ENCODE assay signal across 23 cellular contexts in the genomic region with DNA sequence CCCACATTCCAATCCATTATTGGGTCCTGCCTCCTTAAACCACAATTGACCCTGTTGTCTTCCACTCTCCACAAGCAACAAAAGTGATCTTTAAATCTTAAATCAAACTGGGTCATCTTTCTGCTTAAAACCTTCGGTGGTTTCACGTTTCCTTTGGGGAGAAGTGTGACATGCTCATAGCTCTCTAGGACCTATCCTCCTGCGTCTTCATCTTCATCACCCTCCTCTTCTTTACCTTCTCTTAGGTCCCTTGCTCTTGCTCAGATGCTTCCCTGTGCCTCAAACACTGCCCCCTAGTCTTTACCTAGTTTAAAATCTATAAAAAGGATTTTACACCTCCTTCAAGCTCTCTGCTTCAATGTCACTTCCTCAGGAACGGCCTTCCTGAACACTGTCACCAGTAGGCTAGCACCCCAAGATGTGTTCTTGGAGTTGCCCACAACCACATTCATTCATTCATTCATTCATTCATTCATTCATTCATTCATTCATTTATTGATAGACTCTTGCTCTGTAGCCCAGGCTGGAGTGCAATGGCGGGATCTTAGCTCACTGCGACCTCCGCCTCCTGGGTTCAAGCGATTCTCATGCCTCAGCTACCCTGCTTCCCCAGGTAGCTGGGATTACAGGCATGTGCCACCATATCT. TPM values are rescaled to one million over a fixed set of nuclear protein-coding genes. Genes with fewer than 3 reads are reported as not detected.
DNase-seq lines count a peak whose midpoint lies in the region; ATAC-seq and TF ChIP-seq lines count a peak whose summit lies in the region.
"Had no signal": no experiment of that assay in that cellular context is flagged by ENCODE, and none has a peak within 500 bp of the region (broad histone marks: within the 10 kb centered on the region; RNA-seq: fewer than 3 reads in every experiment).

No MANE protein-coding gene starts in this region.

- CTCF ChIA-PET in CD8-positive, alpha-beta memory T cell (lab: Charles Lee), result interaction anchor here (1.1 to 1.4 kb wide), 2 partner anchors 16 to 47 kb away, joined by 3 to 4 read pairs; no protein-coding TSS in a partner anchor
- CTCF ChIA-PET in PC-3 (lab: Charles Lee), result no interaction called here

- POLR2A ChIA-PET in CD8-positive, alpha-beta memory T cell (lab: Charles Lee), result no interaction called here
- POLR2A ChIA-PET in PC-3 (lab: Charles Lee; ENCODE audit: unreplicated experiment), result no interaction called here

- intact Hi-C loops in PC-3 (cut with micrococcal nuclease) (no loop called here), body of pancreas (cut with DNase I) (no loop called here), transverse colon (cut with DNase I; ENCODE audit: low total_unique reads) (no loop called here)

- no peaks in the 10 kb centered on the region for H4K20me1 ChIP-seq in PC-3 (ENCODE audit: low read length)

- in situ Hi-C loops in transverse colon (cut with MboI; ENCODE audit: low pct_ligation_motif_present in 1 of 4, low pct_unique_long_range_greater_than_20kb in 1 of 4, low sequenced_read_pairs in 3 of 4), result loop anchor here in 1 of 4 donors (10.0 kb wide), 1 partner anchor 47 kb away; a partner anchor contains a TSS

- H2AFZ ChIP-seq in PC-3 (ENCODE audit: low read length), result no peak overlapping the region
- H2AFZ ChIP-seq: parathyroid adenoma had no signal

- 92 to 94% methylated on average over 8 of the region's 8 CpGs for WGBS in body of pancreas, 2 donors
- 90 to 95% methylated on average over 7 to 8 of the region's 8 CpGs for WGBS in transverse colon (ENCODE audit: low coverage in 1 of 2), 2 donors

- no peaks in the 10 kb centered on the region for H3K4me1 ChIP-seq in CD4-positive, CD25-positive, alpha-beta regulatory T cell (ENCODE audit: control insufficient read depth, insufficient read depth, low read length, poor library complexity, severe bottlenecking)
- H3K4me1 ChIP-seq in CD8-positive, alpha-beta memory T cell (ENCODE audit: insufficient read depth, low read length), result peaks cover 7% of the 10 kb centered on the region
- peaks cover 34% of the 10 kb centered on the region for H3K4me1 ChIP-seq in PC-3 (ENCODE audit: insufficient read depth, low read length)
- H3K4me1 ChIP-seq in body of pancreas, result no peaks in the 10 kb centered on the region
- H3K4me1 ChIP-seq in transverse colon, result peaks cover 0 to 21% (median 8%) of the 10 kb centered on the region in 4 donors
- H3K4me1 ChIP-seq: gastrocnemius medialis, parathyroid adenoma had no signal

- TF ChIP-seq CTCF in PC-3 (conservative IDR thresholded peaks at IDR 0.05; ENCODE audit: low read depth, low read length), result peak; percentile 19; the same call in 1 of the 2 replicates
- TF ChIP-seq CTCF in endothelial cell (IDR thresholded peaks at IDR 0.05; ENCODE audit: unreplicated experiment), result no peak
- no peak for TF ChIP-seq CTCF in body of pancreas (IDR thresholded peaks at IDR 0.05)
- no peak for TF ChIP-seq CTCF in transverse colon (IDR thresholded peaks at IDR 0.05)

- no peak overlapping the region for H3K27ac ChIP-seq in CD4-positive, CD25-positive, alpha-beta regulatory T cell (ENCODE audit: insufficient read depth, low read length, poor library complexity, severe bottlenecking)
- H3K27ac ChIP-seq in CD8-positive, alpha-beta memory T cell (ENCODE audit: low read depth, low read length), result no peak overlapping the region
- H3K27ac ChIP-seq in PC-3 (ENCODE audit: low read length) (no peak overlapping the region), body of pancreas (no peak overlapping the region), transverse colon (no peak overlapping the region)
- H3K27ac ChIP-seq: gastrocnemius medialis, parathyroid adenoma, VCaP had no signal

- peaks cover 5% of the 10 kb centered on the region for H3K36me3 Mint-ChIP-seq in CD4-positive, CD25-positive, alpha-beta regulatory T cell
- peaks cover 3 to 9% (median 7%) of the 10 kb centered on the region in 3 donors for H3K36me3 Mint-ChIP-seq in CD8-positive, alpha-beta memory T cell
- H3K36me3 Mint-ChIP-seq in endothelial cell (ENCODE audit: low read depth, unreplicated experiment), result peaks cover 5% of the 10 kb centered on the region

- DNase-seq in CD4-positive, CD25-positive, alpha-beta regulatory T cell, result no peak
- DNase-seq in CD8-positive, alpha-beta memory T cell, result no peak
- no peak for DNase-seq in PC-3
- no peak for DNase-seq in endothelial cell (ENCODE audit: low spot score)
- DNase-seq in body of pancreas, result no peak
- no peak for DNase-seq in NCI-H2029 treated with DMSO at 0.1 percent for 48 hours (lab: John Stamatoyannopoulos, UW)
- DNase-seq in transverse colon, result no peak
- DNase-seq: activated CD4-positive, alpha-beta T cell treated with anti-CD3 and anti-CD28 coated beads for 48 hours; activated naive CD4-positive, alpha-beta T cell; amygdala; cortex of kidney; endodermal cell; gastrocnemius medialis; islet precursor cell; NCI-H1092; NCI-H187 treated with DMSO at 0.1 percent for 48 hours; NCI-H526 treated with DMSO at 0.1 percent for 48 hours; right cardiac atrium; RPMI8226; stomach; trophoblast cell had no signal

- TF ChIP-seq EP300 in transverse colon (IDR thresholded peaks at IDR 0.05; ENCODE audit: low read depth), result no peak

- H3K27ac Mint-ChIP-seq in CD4-positive, CD25-positive, alpha-beta regulatory T cell, result peak overlapping the region; percentile 33 to 51 (median 39)
- peak overlapping the region in 7 of 8 donors; percentile 14 to 92 (median 68) for H3K27ac Mint-ChIP-seq in CD8-positive, alpha-beta memory T cell
- H3K27ac Mint-ChIP-seq in endothelial cell (ENCODE audit: unreplicated experiment), result no peak overlapping the region
- H3K27ac Mint-ChIP-seq: endodermal cell had no signal

- no peak overlapping the region for H3K9ac ChIP-seq in PC-3 (ENCODE audit: low read length)
- H3K9ac ChIP-seq: parathyroid adenoma had no signal

- no peaks in the 10 kb centered on the region for H3K9me3 Mint-ChIP-seq in CD4-positive, CD25-positive, alpha-beta regulatory T cell
- no peaks in the 10 kb centered on the region for H3K9me3 Mint-ChIP-seq in CD8-positive, alpha-beta memory T cell
- no peaks in the 10 kb centered on the region for H3K9me3 Mint-ChIP-seq in endothelial cell (ENCODE audit: unreplicated experiment)
- H3K9me3 Mint-ChIP-seq: endodermal cell had no signal

- no peaks in the 10 kb centered on the region for H3K27me3 ChIP-seq in CD4-positive, CD25-positive, alpha-beta regulatory T cell (ENCODE audit: control insufficient read depth, insufficient read depth, low read length)
- no peaks in the 10 kb centered on the region for H3K27me3 ChIP-seq in CD8-positive, alpha-beta memory T cell (ENCODE audit: insufficient read depth, low read length, poor library complexity, severe bottlenecking)
- H3K27me3 ChIP-seq in PC-3 (ENCODE audit: low read length) (no peaks in the 10 kb centered on the region), body of pancreas (no peaks in the 10 kb centered on the region), transverse colon (no peaks in the 10 kb centered on the region)
- H3K27me3 ChIP-seq: gastrocnemius medialis, stomach had no signal

- no peak for TF ChIP-seq POLR2A in body of pancreas (IDR thresholded peaks at IDR 0.05)
- TF ChIP-seq POLR2A in transverse colon (IDR thresholded peaks at IDR 0.05), result no peak

- no peaks in the 10 kb centered on the region for H3K36me3 ChIP-seq in CD4-positive, CD25-positive, alpha-beta regulatory T cell (ENCODE audit: control insufficient read depth, insufficient read depth, low read length)
- H3K36me3 ChIP-seq in CD8-positive, alpha-beta memory T cell (ENCODE audit: insufficient read depth, low read length), result no peaks in the 10 kb centered on the region
- H3K36me3 ChIP-seq in PC-3 (ENCODE audit: low read depth, low read length) (no peaks in the 10 kb centered on the region), body of pancreas (replicated peaks in 1 of 2; ENCODE audit: insufficient read depth in 1 of 2, low read depth in 2 of 2) (no peaks in the 10 kb centered on the region), transverse colon (no peaks in the 10 kb centered on the region)
- H3K36me3 ChIP-seq: gastrocnemius medialis, stomach had no signal

- no peaks in the 10 kb centered on the region for H3K9me2 ChIP-seq in PC-3 (replicated peaks; ENCODE audit: low read length)

- no peaks in the 10 kb centered on the region for H3K27me3 Mint-ChIP-seq in CD4-positive, CD25-positive, alpha-beta regulatory T cell
- H3K27me3 Mint-ChIP-seq in CD8-positive, alpha-beta memory T cell, result no peaks in the 10 kb centered on the region
- H3K27me3 Mint-ChIP-seq in endothelial cell (ENCODE audit: unreplicated experiment), result no peaks in the 10 kb centered on the region

- H3K4me1 Mint-ChIP-seq in CD4-positive, CD25-positive, alpha-beta regulatory T cell, result peaks cover 0 to 18% (median 13%) of the 10 kb centered on the region in 4 donors
- H3K4me1 Mint-ChIP-seq in CD8-positive, alpha-beta memory T cell, result peaks cover 27 to 33% (median 31%) of the 10 kb centered on the region in 3 donors
- H3K4me1 Mint-ChIP-seq in endothelial cell (ENCODE audit: unreplicated experiment), result peaks cover 11% of the 10 kb centered on the region
- H3K4me1 Mint-ChIP-seq: endodermal cell had no signal

- no peak for ATAC-seq in CD4-positive, CD25-positive, alpha-beta regulatory T cell (ENCODE audit: low read depth in 2 of 2)
- no peak for ATAC-seq in PC-3
- ATAC-seq in body of pancreas, result no peak
- ATAC-seq: gastrocnemius medialis, right cardiac atrium had no signal

- H3K4me3 ChIP-seq in CD4-positive, CD25-positive, alpha-beta regulatory T cell (ENCODE audit: low read depth, low read length), result no peak overlapping the region
- no peak overlapping the region for H3K4me3 ChIP-seq in CD8-positive, alpha-beta memory T cell (ENCODE audit: low read length)
- H3K4me3 ChIP-seq in PC-3 (ENCODE audit: low read length) (no peak overlapping the region), body of pancreas (no peak overlapping the region), transverse colon (no peak overlapping the region)
- H3K4me3 ChIP-seq: gastrocnemius medialis, stomach had no signal

- no TSS peak for BruUV-seq in PC-3 (replicated peaks; lab: Mats Ljungman, UMichigan)

- H3K4me3 Mint-ChIP-seq in CD4-positive, CD25-positive, alpha-beta regulatory T cell, result peak overlapping the region in 1 of 4 donors; percentile 34
- H3K4me3 Mint-ChIP-seq in CD8-positive, alpha-beta memory T cell, result peak overlapping the region in 5 of 7 donors; percentile 37 to 78 (median 48)
- peak overlapping the region; percentile 1 for H3K4me3 Mint-ChIP-seq in endothelial cell (ENCODE audit: unreplicated experiment)
- H3K4me3 Mint-ChIP-seq: endodermal cell had no signal

- peaks cover 9% of the 10 kb centered on the region for H3F3A ChIP-seq in PC-3 (ENCODE audit: low read length, unreplicated experiment)

- no peak overlapping the region for H3K4me2 ChIP-seq in PC-3 (ENCODE audit: low read length)

- 0 out of 2 replicates have a peak, but pooled peaks cover 4% of the 10 kb centered on the region for H3K79me2 ChIP-seq in PC-3 (ENCODE audit: low read length)
- H3K79me2 ChIP-seq: parathyroid adenoma had no signal

- no peaks in the 10 kb centered on the region for H3K9me3 ChIP-seq in CD4-positive, CD25-positive, alpha-beta regulatory T cell (ENCODE audit: control insufficient read depth in 2 of 2, low read length in 2 of 2)
- no peaks in the 10 kb centered on the region for H3K9me3 ChIP-seq in CD8-positive, alpha-beta memory T cell (ENCODE audit: low read length)
- H3K9me3 ChIP-seq in PC-3 (ENCODE audit: low read length), result no peaks in the 10 kb centered on the region
- no peaks in the 10 kb centered on the region for H3K9me3 ChIP-seq in body of pancreas
- no peaks in the 10 kb centered on the region for H3K9me3 ChIP-seq in transverse colon
- H3K9me3 ChIP-seq: gastrocnemius medialis, stomach had no signal

RNA-seq across cellular contexts. Expression of a gene that starts 46.8 kb away (rescaled TPM):
- 8.8 TPM for total RNA-seq in CD4-positive, CD25-positive, alpha-beta regulatory T cell
- 1 to 10 TPM; 5.0 to 8.1 (median 5.6) TPM for polyA plus RNA-seq in CD4-positive, CD25-positive, alpha-beta regulatory T cell
- total RNA-seq in CD8-positive, alpha-beta memory T cell, result 1 to 10 TPM; 5.8 to 6.5 TPM
- 5.3 TPM for polyA plus RNA-seq in CD8-positive, alpha-beta memory T cell
- total RNA-seq in PC-3 (2014; rRNA removed), result 6.8 and 8.1 TPM in 2 replicates
- 5.7 TPM for total RNA-seq in endothelial cell (ENCODE audit: unreplicated experiment)
- 10 to 100 TPM in 1 of 2 donors, 1 to 10 TPM in 1; 8.2 to 16.6 TPM for total RNA-seq in body of pancreas
- 10 to 100 TPM; 11.5 to 37.2 (median 26.1) TPM for total RNA-seq in transverse colon

RNA-seq across cellular contexts. Expression of a gene that starts 48.1 kb away (rescaled TPM):
- 22.1 TPM for total RNA-seq in CD4-positive, CD25-positive, alpha-beta regulatory T cell
- polyA plus RNA-seq in CD4-positive, CD25-positive, alpha-beta regulatory T cell, result 10 to 100 TPM; 28.2 to 38.0 (median 33.3) TPM
- total RNA-seq in CD8-positive, alpha-beta memory T cell, result 10 to 100 TPM; 21.8 to 22.6 TPM
- 38.9 TPM for polyA plus RNA-seq in CD8-positive, alpha-beta memory T cell
- 21.5 and 25.0 TPM in 2 replicates for total RNA-seq in PC-3 (2014; rRNA removed)
- total RNA-seq in endothelial cell (ENCODE audit: unreplicated experiment), result 22.7 TPM
- total RNA-seq in body of pancreas, result 10 to 100 TPM; 10.9 to 32.6 TPM
- 10 to 100 TPM in 3 of 4 donors, 1 to 10 TPM in 1; 7.8 to 68.5 (median 33.8) TPM for total RNA-seq in transverse colon
